Comparison of ENCODE assay signal across 23 cellular contexts in genomic region chr6:168147205-168147738, GRCh38.
DNase-seq lines count a peak whose midpoint lies in the region; ATAC-seq, FAIRE-seq and TF ChIP-seq lines count a peak whose summit lies in the region.
"Had no signal": no experiment of that assay in that cellular context is flagged by ENCODE, and none has a peak within 500 bp of the region (broad histone marks: within the 10 kb centered on the region; RNA-seq: fewer than 3 reads in every experiment).

No MANE protein-coding gene starts in this region.

- ATAC-seq in GM21528 (IDR thresholded peaks at IDR 0.05; ENCODE audit: low FRiP score, unreplicated experiment) = no peak
- ATAC-seq: activated CD4-positive, alpha-beta T cell treated with anti-CD3 and anti-CD28 coated beads for 36 hours; naive thymus-derived CD4-positive, alpha-beta T cell had no signal

- H3K27ac ChIP-seq in CD8-positive, alpha-beta memory T cell (ENCODE audit: low read depth, low read length) = no peak overlapping the region
- H3K27ac ChIP-seq: parathyroid adenoma, skin epidermis, vagina had no signal

- H3K4me3 ChIP-seq in CD8-positive, alpha-beta memory T cell (ENCODE audit: low read length) = no peak overlapping the region
- H3K4me3 ChIP-seq: skin epidermis, vagina had no signal

- no peaks in the 10 kb centered on the region for H3K27me3 Mint-ChIP-seq in glutamatergic neuron (ENCODE audit: unreplicated experiment)
- peaks cover 3 to 11% of the 10 kb centered on the region in 2 donors for H3K27me3 Mint-ChIP-seq in CD8-positive, alpha-beta memory T cell

- no peaks in the 10 kb centered on the region for H3K9me3 ChIP-seq in CD8-positive, alpha-beta memory T cell (ENCODE audit: low read length)
- H3K9me3 ChIP-seq: vagina had no signal

- H3K9me3 Mint-ChIP-seq in glutamatergic neuron (ENCODE audit: unreplicated experiment) = no peaks in the 10 kb centered on the region
- H3K9me3 Mint-ChIP-seq in CD8-positive, alpha-beta memory T cell = peaks cover 0 to 3% (median 0%) of the 10 kb centered on the region in 5 donors

- H3K36me3 Mint-ChIP-seq in glutamatergic neuron (ENCODE audit: unreplicated experiment) = no peaks in the 10 kb centered on the region
- no peaks in the 10 kb centered on the region for H3K36me3 Mint-ChIP-seq in CD8-positive, alpha-beta memory T cell
- H3K36me3 Mint-ChIP-seq: naive thymus-derived CD4-positive, alpha-beta T cell had no signal

- H3K4me1 ChIP-seq in CD8-positive, alpha-beta memory T cell (ENCODE audit: insufficient read depth, low read length) = no peaks in the 10 kb centered on the region
- H3K4me1 ChIP-seq: parathyroid adenoma, vagina had no signal

- POLR2A ChIA-PET in HEK293T (lab: Yijun Ruan, JAX) = interaction anchor here (0.6 to 1.1 kb wide), 3 partner anchors 9 to 26 kb away, joined by 3 to 7 read pairs (median 3); no protein-coding TSS in a partner anchor
- POLR2A ChIA-PET in CD8-positive, alpha-beta memory T cell (lab: Charles Lee) = no interaction called here

- no peak overlapping the region for H3K4me3 Mint-ChIP-seq in glutamatergic neuron (ENCODE audit: unreplicated experiment)
- H3K4me3 Mint-ChIP-seq in CD8-positive, alpha-beta memory T cell = no peak overlapping the region
- H3K4me3 Mint-ChIP-seq: activated CD4-positive, alpha-beta T cell treated with anti-CD3 and anti-CD28 coated beads for 36 hours; naive thymus-derived CD4-positive, alpha-beta T cell had no signal

- DNase-seq in DMS153 (lab: John Stamatoyannopoulos, UW) (peak; percentile 66), HEK293T (ENCODE audit: extremely low spot score) (peak; percentile 65), NCI-H345 treated with DMSO at 0.1 percent for 48 hours (lab: John Stamatoyannopoulos, UW; ENCODE audit: unreplicated experiment) (peak; percentile 67), glutamatergic neuron (no peak), RCC 7860 (ENCODE audit: low spot score) (no peak), HuH-7 (ENCODE audit: low spot score) (no peak)
- no peak for DNase-seq in CD8-positive, alpha-beta memory T cell
- DNase-seq: activated CD4-positive, alpha-beta T cell treated with anti-CD3 and anti-CD28 coated beads for 36 hours; activated gamma-delta T cell treated with Interleukin-2 at 50 U/mL for 16 hours; amygdala; caudate nucleus; effector memory CD4-positive, alpha-beta T cell; GDM1; mammary epithelial cell; naive thymus-derived CD4-positive, alpha-beta T cell; NCI-H1694; NK-92 treated with Interleukin-12 subunit alpha and Interleukin-12 subunit beta, amount 100 ng/mL, for 24 hours; stimulated activated CD8-positive, alpha-beta memory T cell treated with anti-CD3 and anti-CD28 coated beads, Interleukin-4, amount 100 ng/mL, for 48 hours; substantia nigra had no signal

- CTCF ChIA-PET in HEK293T (lab: Yijun Ruan, JAX) = interaction anchor here (0.7 to 1.6 kb wide), 5 partner anchors 9 to 169 kb away, joined by 3 to 5 read pairs (median 3); no protein-coding TSS in a partner anchor
- CTCF ChIA-PET in CD8-positive, alpha-beta memory T cell (lab: Charles Lee) = no interaction called here

- peaks cover 20% of the 10 kb centered on the region for H3K4me1 Mint-ChIP-seq in glutamatergic neuron (ENCODE audit: low read depth, unreplicated experiment)
- H3K4me1 Mint-ChIP-seq in CD8-positive, alpha-beta memory T cell = no peaks in the 10 kb centered on the region
- H3K4me1 Mint-ChIP-seq: activated CD4-positive, alpha-beta T cell treated with anti-CD3 and anti-CD28 coated beads for 36 hours; naive thymus-derived CD4-positive, alpha-beta T cell had no signal

- TF ChIP-seq CTCF in glutamatergic neuron (IDR thresholded peaks at IDR 0.05; ENCODE audit: partially characterized antibody, unreplicated experiment) = no peak

- H3K27ac Mint-ChIP-seq in glutamatergic neuron (ENCODE audit: unreplicated experiment) = peak overlapping the region; percentile 53
- no peak overlapping the region for H3K27ac Mint-ChIP-seq in CD8-positive, alpha-beta memory T cell
- H3K27ac Mint-ChIP-seq: activated CD4-positive, alpha-beta T cell treated with anti-CD3 and anti-CD28 coated beads for 36 hours; naive thymus-derived CD4-positive, alpha-beta T cell had no signal

- FAIRE-seq in RCC 7860 (lab: Jason Lieb, UNC) = no peak

- H3K27me3 ChIP-seq in CD8-positive, alpha-beta memory T cell (ENCODE audit: insufficient read depth, low read length, poor library complexity, severe bottlenecking) = no peaks in the 10 kb centered on the region
- H3K27me3 ChIP-seq: vagina had no signal

- no peaks in the 10 kb centered on the region for H3K36me3 ChIP-seq in CD8-positive, alpha-beta memory T cell (ENCODE audit: insufficient read depth, low read length)
- H3K36me3 ChIP-seq: vagina had no signal

TF ChIP-seq in HEK293T, 16 proteins besides CTCF, POLR2A, EP300 and RAD21:
- TF ChIP-seq FOXK2 (IDR thresholded peaks at IDR 0.05) = no peak; the same call in 1 of the 2 replicates
- peak; percentile 87 for TF ChIP-seq FOXA1 (IDR thresholded peaks at IDR 0.05)
- no peak for TF ChIP-seq SUZ12 (IDR thresholded peaks at IDR 0.05)
- TF ChIP-seq LEF1 (IDR thresholded peaks at IDR 0.05; ENCODE audit: borderline replicate concordance) = peak; percentile 100
- no peak for TF ChIP-seq HDGF (IDR thresholded peaks at IDR 0.05; ENCODE audit: borderline replicate concordance)
- no peak for TF ChIP-seq SP1 (IDR thresholded peaks at IDR 0.05)
- TF ChIP-seq NFRKB (IDR thresholded peaks at IDR 0.05) = no peak
- peak; percentile 41; the same call in 1 of the 2 replicates for TF ChIP-seq L3MBTL2 (conservative IDR thresholded peaks at IDR 0.05)
- peak; percentile 27; the same call in 1 of the 2 replicates for TF ChIP-seq ZNF384 (IDR thresholded peaks at IDR 0.05)
- peak; percentile 99 for TF ChIP-seq CTBP1 (IDR thresholded peaks at IDR 0.05; ENCODE audit: borderline replicate concordance)
- TF ChIP-seq ELF4 (IDR thresholded peaks at IDR 0.05) = no peak
- no peak for TF ChIP-seq BHLHE40 (IDR thresholded peaks at IDR 0.05; ENCODE audit: borderline replicate concordance)
- TF ChIP-seq ARNT (IDR thresholded peaks at IDR 0.05) = peak; percentile 87
- TF ChIP-seq PKNOX1 (IDR thresholded peaks at IDR 0.05) = peak; percentile 93
- TF ChIP-seq TARDBP (IDR thresholded peaks at IDR 0.05) = peak; percentile 47; the same call in 1 of the 2 replicates
- peak; percentile 62; the same call in 1 of the 2 replicates for TF ChIP-seq FOXM1 (IDR thresholded peaks at IDR 0.05; ENCODE audit: borderline replicate concordance)

Comparison
In these comparisons a context has a peak if more than half of its experiments do, and no peak if none do; other contexts are left out.
1. DNase-seq: peak in DMS153 (single experiment), HEK293T (single experiment) and NCI-H345 treated with DMSO at 0.1 percent for 48 hours (single experiment); none in glutamatergic neuron (single experiment), CD8-positive, alpha-beta memory T cell (0 of 5), RCC 7860 (single experiment) and HuH-7 (single experiment).